Comparison of ENCODE assay signal across 26 cellular contexts in genomic region chr9:22693151-22693550, GRCh38.
DNase-seq lines count a peak whose midpoint lies in the region; ATAC-seq and TF ChIP-seq lines count a peak whose summit lies in the region.
"Had no signal": no experiment of that assay in that cellular context is flagged by ENCODE, and none has a peak within 500 bp of the region (broad histone marks: within the 10 kb centered on the region; RNA-seq: fewer than 3 reads in every experiment).

No MANE protein-coding gene starts in this region.

- H3F3A ChIP-seq in PC-3 (ENCODE audit: low read length, unreplicated experiment) = no peaks in the 10 kb centered on the region

- H2AFZ ChIP-seq in PC-3 (ENCODE audit: low read length) = no peak overlapping the region
- H2AFZ ChIP-seq: GM23338 had no signal

- no peak overlapping the region for H3K4me3 ChIP-seq in PC-3 (ENCODE audit: low read length)
- no peak overlapping the region for H3K4me3 ChIP-seq in fibroblast of mammary gland (ENCODE audit: control insufficient read depth, low read depth, low read length)
- H3K4me3 ChIP-seq: BLaER1 treated with 17β-estradiol and CSF1 and Interleukin-3, amounts not matched to agents 10 nM and 100 nM; GM23338; HAP-1 had no signal

- no peaks in the 10 kb centered on the region for H4K20me1 ChIP-seq in PC-3 (ENCODE audit: low read length)
- H4K20me1 ChIP-seq: BLaER1 treated with 17β-estradiol and CSF1 and Interleukin-3, amounts not matched to agents 10 nM and 100 nM had no signal

- H3K9ac ChIP-seq in PC-3 (ENCODE audit: low read length) = no peak overlapping the region
- H3K9ac ChIP-seq: BLaER1 treated with 17β-estradiol and CSF1 and Interleukin-3, amounts not matched to agents 10 nM and 100 nM had no signal

- no peaks in the 10 kb centered on the region for H3K9me2 ChIP-seq in PC-3 (replicated peaks; ENCODE audit: low read length)

- CTCF ChIA-PET in PC-3 (lab: Charles Lee) = no interaction called here

- ATAC-seq in PC-3 (no peak), sciatic nerve (no peak), Right ventricle myocardium inferior (no peak)
- ATAC-seq: GM23338, SK-N-SH treated with all-trans-retinoic acid at 6 μM for 48 hours, T-helper 17 cell had no signal

- H3K27me3 ChIP-seq in PC-3 (ENCODE audit: low read length) = no peaks in the 10 kb centered on the region
- H3K27me3 ChIP-seq: BLaER1 treated with 17β-estradiol and CSF1 and Interleukin-3, amounts not matched to agents 10 nM and 100 nM had no signal

- H3K27ac ChIP-seq in PC-3 (ENCODE audit: low read length) = no peak overlapping the region
- no peak overlapping the region for H3K27ac ChIP-seq in substantia nigra (ENCODE audit: low read depth, low read length, poor library complexity, severe bottlenecking)
- H3K27ac ChIP-seq: BLaER1 treated with 17β-estradiol and CSF1 and Interleukin-3, amounts not matched to agents 10 nM and 100 nM; HL-60 had no signal

- intact Hi-C loops in PC-3 (cut with micrococcal nuclease) = no loop called here
- intact Hi-C loops in sciatic nerve (cut with DNase I) = no loop called here
- intact Hi-C loops in Right ventricle myocardium inferior (cut with DNase I) = no loop called here

- no peak for TF ChIP-seq CTCF in PC-3 (conservative IDR thresholded peaks at IDR 0.05; ENCODE audit: low read depth, low read length)
- no peak for TF ChIP-seq CTCF in fibroblast of mammary gland (conservative IDR thresholded peaks at IDR 0.05; ENCODE audit: control insufficient read depth, insufficient read depth, low read depth, low read length)

- no peak overlapping the region for H3K4me2 ChIP-seq in PC-3 (ENCODE audit: low read length)
- H3K4me2 ChIP-seq: BLaER1 treated with 17β-estradiol and CSF1 and Interleukin-3, amounts not matched to agents 10 nM and 100 nM; GM23338 had no signal

- H3K79me2 ChIP-seq in PC-3 (ENCODE audit: low read length) = no peaks in the 10 kb centered on the region

- BruUV-seq in PC-3 (replicated peaks; lab: Mats Ljungman, UMichigan) = no TSS peak

- H3K36me3 ChIP-seq in PC-3 (ENCODE audit: low read depth, low read length) = no peaks in the 10 kb centered on the region
- H3K36me3 ChIP-seq: BLaER1 treated with 17β-estradiol and CSF1 and Interleukin-3, amounts not matched to agents 10 nM and 100 nM; HAP-1 had no signal

- DNase-seq in ELR (ENCODE audit: low read depth) (peak; percentile 0), LHCN-M2 (ENCODE audit: low read depth) (peak; percentile 5), PC-3 (peak; percentile 9), fibroblast of mammary gland (ENCODE audit: low read depth) (peak; percentile 71), HCEC 1CT (no peak), sciatic nerve (ENCODE audit: low spot score) (no peak), Right ventricle myocardium inferior (ENCODE audit: missing footprints) (no peak), substantia nigra (lab: John Stamatoyannopoulos, UW) (no peak)
- DNase-seq: AML-193; CD4-positive, alpha-beta T cell; DMS53; Karpas-422; NCI-H1048; NCI-H1417 treated with DMSO at 0.1 percent for 48 hours; NCI-H1694 treated with DMSO at 0.1 percent for 48 hours; NCI-H2081; NCI-H2171; NCI-H345; NCI-H524; NCI-H774; T-helper 17 cell had no signal

- no peaks in the 10 kb centered on the region for H3K9me3 ChIP-seq in PC-3 (ENCODE audit: low read length)
- H3K9me3 ChIP-seq: BLaER1 treated with 17β-estradiol and CSF1 and Interleukin-3, amounts not matched to agents 10 nM and 100 nM; HAP-1 had no signal

- H3K4me1 ChIP-seq in PC-3 (ENCODE audit: insufficient read depth, low read length) = no peaks in the 10 kb centered on the region
- H3K4me1 ChIP-seq: BLaER1 treated with 17β-estradiol and CSF1 and Interleukin-3, amounts not matched to agents 10 nM and 100 nM; HAP-1 had no signal

- POLR2A ChIA-PET in PC-3 (lab: Charles Lee; ENCODE audit: unreplicated experiment) = no interaction called here

Comparison
In these comparisons a context has a peak if more than half of its experiments do, and no peak if none do; other contexts are left out.
1. DNase-seq: peak in ELR (single experiment), LHCN-M2 (single experiment), PC-3 (single experiment) and fibroblast of mammary gland (single experiment); none in HCEC 1CT (single experiment), sciatic nerve (single experiment), Right ventricle myocardium inferior (single experiment) and substantia nigra (0 of 49).